10 cellular contexts compared by ENCODE assay signal in the genomic region with DNA sequence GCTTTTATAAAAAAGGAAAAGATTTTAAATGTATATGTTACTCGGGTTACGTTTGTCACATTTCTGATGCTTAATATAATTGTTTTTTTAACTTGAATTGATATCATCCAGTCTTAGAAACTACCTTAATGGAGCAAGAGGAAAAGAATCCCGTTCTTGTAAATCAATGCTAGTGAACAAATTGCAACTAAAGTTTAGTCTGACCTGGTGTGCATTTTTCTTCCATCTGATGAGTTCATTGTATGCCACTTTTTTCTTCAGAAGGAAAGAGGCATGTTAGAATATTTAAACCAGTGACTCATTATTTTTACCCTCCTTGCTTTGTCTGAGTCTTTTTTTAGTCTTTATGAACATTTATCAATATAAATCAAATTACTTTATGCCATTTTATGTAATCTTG. TPM values are rescaled to one million over a fixed set of nuclear protein-coding genes. Genes with fewer than 3 reads are reported as not detected.
A peak's percentile ranks its signal among the peaks of the same experiment; 100 is the strongest.
DNase-seq lines count a peak whose midpoint lies in the region; ATAC-seq, FAIRE-seq and TF ChIP-seq lines count a peak whose summit lies in the region.
"Had no signal": no experiment of that assay in that cellular context is flagged by ENCODE, and none has a peak within 500 bp of the region (broad histone marks: within the 10 kb centered on the region; RNA-seq: fewer than 3 reads in every experiment).

No MANE protein-coding gene starts in this region.

- no peak for TF ChIP-seq EP300 in suprapubic skin (IDR thresholded peaks at IDR 0.05)

- WGBS in suprapubic skin, result 10% methylated on average over 3 of the region's 3 CpGs

- H3K27me3 ChIP-seq in suprapubic skin, result no peaks in the 10 kb centered on the region

- peak overlapping the region; percentile 56 for H3K4me3 ChIP-seq in suprapubic skin

- peaks cover 5% of the 10 kb centered on the region for H3K36me3 ChIP-seq in suprapubic skin

- no peak for TF ChIP-seq POLR2A in suprapubic skin (IDR thresholded peaks at IDR 0.05)

- no peaks in the 10 kb centered on the region for H3K9me3 ChIP-seq in suprapubic skin

- no peaks in the 10 kb centered on the region for H3K9me3 Mint-ChIP-seq in activated CD4-positive, alpha-beta T cell treated with anti-CD3 and anti-CD28 coated beads for 36 hours (ENCODE audit: low read depth)
- no peaks in the 10 kb centered on the region for H3K9me3 Mint-ChIP-seq in activated naive CD4-positive, alpha-beta T cell treated with anti-CD3 and anti-CD28 coated beads, Interleukin-2, amount 50 U/mL, for 72 hours

- peaks cover 53% of the 10 kb centered on the region for H3K4me1 Mint-ChIP-seq in activated CD4-positive, alpha-beta T cell treated with anti-CD3 and anti-CD28 coated beads for 36 hours

- no peak for DNase-seq in activated CD4-positive, alpha-beta T cell treated with anti-CD3 and anti-CD28 coated beads for 36 hours
- no peak for DNase-seq in activated CD4-positive, alpha-beta T cell treated with anti-CD3 and anti-CD28 coated beads for 4 hours
- no peak for DNase-seq in activated naive CD4-positive, alpha-beta T cell treated with anti-CD3 and anti-CD28 coated beads, Interleukin-2, amount 50 U/mL, for 72 hours (ENCODE audit: low spot score in 2 of 2)
- no peak for DNase-seq in suprapubic skin (ENCODE audit: low spot score in 2 of 2)
- no peak for DNase-seq in DMS 273 treated with DMSO at 0.1 percent for 48 hours (lab: John Stamatoyannopoulos, UW)
- no peak for DNase-seq in GDM1 (lab: John Stamatoyannopoulos, UW)

- POLR2A ChIA-PET in activated CD4-positive, alpha-beta T cell treated with anti-CD3 and anti-CD28 coated beads for 36 hours (lab: Charles Lee), result interaction anchor here (0.7 to 0.8 kb wide), 2 partner anchors 53 to 176 kb away, joined by 3 read pairs; no protein-coding TSS in a partner anchor

- no peak for ATAC-seq in activated CD4-positive, alpha-beta T cell treated with anti-CD3 and anti-CD28 coated beads for 36 hours
- ATAC-seq in activated naive CD4-positive, alpha-beta T cell treated with anti-CD3 and anti-CD28 coated beads, Interleukin-2, amount 50 U/mL, for 72 hours, result peak in 1 of 2 donors; percentile 20
- no peak for ATAC-seq in GM21528 (IDR thresholded peaks at IDR 0.05; ENCODE audit: low FRiP score, unreplicated experiment)

- no peak overlapping the region for H3K27ac Mint-ChIP-seq in activated CD4-positive, alpha-beta T cell treated with anti-CD3 and anti-CD28 coated beads for 36 hours
- H3K27ac Mint-ChIP-seq in activated naive CD4-positive, alpha-beta T cell treated with anti-CD3 and anti-CD28 coated beads, Interleukin-2, amount 50 U/mL, for 72 hours, result peak overlapping the region; percentile 9 to 76

- H3K4me1 ChIP-seq in suprapubic skin, result peaks cover 39% of the 10 kb centered on the region

- H3K36me3 Mint-ChIP-seq in activated CD4-positive, alpha-beta T cell treated with anti-CD3 and anti-CD28 coated beads for 36 hours (ENCODE audit: low read depth), result peaks cover 6% of the 10 kb centered on the region
- peaks cover 0 to 18% of the 10 kb centered on the region in 2 donors for H3K36me3 Mint-ChIP-seq in activated naive CD4-positive, alpha-beta T cell treated with anti-CD3 and anti-CD28 coated beads, Interleukin-2, amount 50 U/mL, for 72 hours

- FAIRE-seq in islet of Langerhans (lab: Jason Lieb, UNC), result peak; percentile 80
- FAIRE-seq: D721Med had no signal

- H3K4me3 Mint-ChIP-seq in activated CD4-positive, alpha-beta T cell treated with anti-CD3 and anti-CD28 coated beads for 36 hours, result peak overlapping the region; percentile 55

- peak overlapping the region; percentile 86 for H3K27ac ChIP-seq in suprapubic skin

- no peaks in the 10 kb centered on the region for H3K27me3 Mint-ChIP-seq in activated CD4-positive, alpha-beta T cell treated with anti-CD3 and anti-CD28 coated beads for 36 hours

- CTCF ChIA-PET in activated CD4-positive, alpha-beta T cell treated with anti-CD3 and anti-CD28 coated beads for 36 hours (lab: Charles Lee), result interaction anchor here (0.8 to 11.0 kb wide), 9 partner anchors 9 to 609 kb away, joined by 3 to 178 read pairs (median 5); no protein-coding TSS in a partner anchor

- TF ChIP-seq CTCF in suprapubic skin (IDR thresholded peaks at IDR 0.05), result no peak

- intact Hi-C loops in activated CD4-positive, alpha-beta T cell treated with anti-CD3 and anti-CD28 coated beads for 36 hours (cut with DNase I, micrococcal nuclease), result loop anchor here (1.0 to 10.0 kb wide), 6 partner anchors 102 to 608 kb away; a partner anchor contains a TSS

RNA-seq across cellular contexts. Expression of a gene that starts 34.7 kb away (rescaled TPM):
- 10 to 100 TPM; 27.8 to 34.8 TPM for total RNA-seq in activated CD4-positive, alpha-beta T cell treated with anti-CD3 and anti-CD28 coated beads for 36 hours
- 10 to 100 TPM; 19.5 to 33.4 TPM for total RNA-seq in activated naive CD4-positive, alpha-beta T cell treated with anti-CD3 and anti-CD28 coated beads, Interleukin-2, amount 50 U/mL, for 72 hours
- 10 to 100 TPM; 69.9 to 92.8 (median 76.2) TPM for total RNA-seq in suprapubic skin

RNA-seq across cellular contexts. Expression of a gene that starts 42.4 kb away (rescaled TPM):
- not detected for total RNA-seq in activated CD4-positive, alpha-beta T cell treated with anti-CD3 and anti-CD28 coated beads for 36 hours
- not detected for total RNA-seq in activated naive CD4-positive, alpha-beta T cell treated with anti-CD3 and anti-CD28 coated beads, Interleukin-2, amount 50 U/mL, for 72 hours
- total RNA-seq in suprapubic skin, result 1 to 10 TPM in 1 of 4 donors, under 1 TPM in 1, not detected in 2; 0.36 to 1.7 TPM
- total RNA-seq: LHCN-M2 had no signal

RNA-seq across cellular contexts. Expression of a gene that starts 52.3 kb away (rescaled TPM):
- not detected for total RNA-seq in activated CD4-positive, alpha-beta T cell treated with anti-CD3 and anti-CD28 coated beads for 36 hours
- not detected for total RNA-seq in activated naive CD4-positive, alpha-beta T cell treated with anti-CD3 and anti-CD28 coated beads, Interleukin-2, amount 50 U/mL, for 72 hours
- total RNA-seq in suprapubic skin, result 1,000 to 10,000 TPM in 3 of 4 donors, 100 to 1,000 TPM in 1; 429 to 3,135 (median 2,230) TPM
- total RNA-seq: LHCN-M2 had no signal

Comparison
In these comparisons a context has a peak if more than half of its experiments do, and no peak if none do; other contexts are left out.
1. RNA of a gene that starts 52.3 kb away (total RNA-seq): 429 to 3,135 TPM in suprapubic skin; not detected in activated CD4-positive, alpha-beta T cell treated with anti-CD3 and anti-CD28 coated beads for 36 hours and not detected in activated naive CD4-positive, alpha-beta T cell treated with anti-CD3 and anti-CD28 coated beads, Interleukin-2, amount 50 U/mL, for 72 hours; every median in the first group is over 100 times any median in the second.